ENCODE assay signal across 1 cellular context in the genomic region with DNA sequence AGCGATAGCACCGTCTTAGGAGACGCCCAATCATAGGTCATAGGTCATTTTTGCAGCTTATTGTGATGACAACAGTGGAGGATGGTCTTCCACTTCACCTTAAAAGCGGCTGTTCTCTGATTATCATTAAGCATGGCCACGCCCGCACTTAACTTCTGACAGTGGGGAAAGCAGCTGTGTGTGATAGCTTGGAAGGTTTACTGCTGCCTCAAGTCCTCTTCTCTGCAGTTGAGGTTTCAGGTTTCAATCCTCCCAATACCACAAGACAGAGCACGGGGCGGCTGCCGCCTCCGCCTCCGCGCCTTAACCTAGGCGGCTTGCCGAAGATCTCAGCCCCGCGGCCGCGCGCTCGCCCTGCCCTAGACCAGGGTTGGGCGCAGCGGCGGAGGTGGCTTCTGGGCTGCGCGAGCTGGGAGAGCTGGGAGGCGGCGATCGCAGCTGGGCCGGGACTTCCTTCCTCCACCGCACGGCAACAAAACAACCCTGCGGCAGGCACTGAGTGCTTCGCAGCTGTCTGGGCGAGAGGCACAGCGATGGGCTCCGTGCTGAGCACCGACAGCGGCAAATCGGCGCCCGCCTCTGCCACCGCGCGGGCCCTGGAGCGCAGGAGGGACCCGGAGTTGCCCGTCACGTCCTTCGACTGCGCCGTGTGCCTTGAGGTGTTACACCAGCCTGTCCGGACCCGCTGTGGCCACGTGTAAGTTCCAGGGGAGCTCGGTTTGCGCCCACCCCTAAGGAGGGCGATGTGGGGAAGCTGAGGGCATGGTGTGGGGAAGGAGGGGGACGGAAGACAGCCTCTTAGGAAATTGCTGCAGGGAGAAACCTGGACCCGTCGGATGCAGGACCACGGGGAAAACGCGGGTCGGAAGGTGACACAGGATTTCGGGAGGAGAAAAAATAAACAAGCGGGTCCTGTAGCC.
A peak's percentile ranks its signal among the peaks of the same experiment; 100 is the strongest.
TF ChIP-seq lines count a peak whose summit lies in the region.

RNF125 (plus strand) TSS at position 495 of the 920 bp plus-strand sequence; CDS start at position 534, 39 bp downstream.

TF ChIP-seq in K562, 482 proteins besides CTCF, POLR2A, EP300 and RAD21 (continued from another document and continues in another):
- TF ChIP-seq ARID3B (CRISPR knock-in tag; IDR thresholded peaks at IDR 0.05; ENCODE audit: borderline replicate concordance) (no peak), SPI1 (IDR thresholded peaks at IDR 0.05; ENCODE audit: borderline replicate concordance, low read depth, low read length) (0 out of 2 replicates have a peak, but pooled peaks have one; percentile 34), NR2C2 (CRISPR knock-in tag; IDR thresholded peaks at IDR 0.05) (no peak), NR2C2 (tag; IDR thresholded peaks at IDR 0.05) (peak; percentile 85), EGR1 (conservative IDR thresholded peaks at IDR 0.05) (peak; percentile 86), U2AF1 (optimal IDR thresholded peaks at IDR 0.05; ENCODE audit: low read depth, low read length) (peak; percentile 42), E2F3 (CRISPR knock-in tag; IDR thresholded peaks at IDR 0.05) (0 out of 2 replicates have a peak, but pooled peaks have one; percentile 22), BHLHE40 (IDR thresholded peaks at IDR 0.05; ENCODE audit: low read length) (peak; percentile 67), HNRNPUL1 (IDR thresholded peaks at IDR 0.05; ENCODE audit: low read length) (no peak), CCNT2 (IDR thresholded peaks at IDR 0.05; ENCODE audit: borderline replicate concordance, extremely low read depth, insufficient read length, low read depth, low read length) (peak; percentile 57), DPF2 (IDR thresholded peaks at IDR 0.05) (peak; percentile 64), ZBTB33 (CRISPR knock-in tag; IDR thresholded peaks at IDR 0.05) (no peak), UBTF (IDR thresholded peaks at IDR 0.05; ENCODE audit: borderline replicate concordance in 1 of 2, low read depth in 2 of 2, low read length in 2 of 2) (peak; percentile 94 to 100; a peak in 3 of 4 replicates), CBFA2T3 (IDR thresholded peaks at IDR 0.05) (peak; percentile 82), TCF3 (CRISPR knock-in tag; IDR thresholded peaks at IDR 0.05) (peak; percentile 49; the same call in 1 of the 2 replicates), SNIP1 (IDR thresholded peaks at IDR 0.05; ENCODE audit: low read depth) (no peak), RCOR1 (IDR thresholded peaks at IDR 0.05; ENCODE audit: borderline replicate concordance in 1 of 2, low read depth in 2 of 2, low read length in 2 of 2) (peak in 1 of 2 experiments; percentile 74; a peak in 2 of 4 replicates), KLF16 (IDR thresholded peaks at IDR 0.05) (peak; percentile 59), RBM34 (IDR thresholded peaks at IDR 0.05; ENCODE audit: borderline replicate concordance, insufficient read depth, low read length) (no peak), MCM5 (IDR thresholded peaks at IDR 0.05; ENCODE audit: low read depth) (no peak), FOXJ2 (tag; IDR thresholded peaks at IDR 0.05) (no peak), ATF1 (CRISPR knock-in tag; IDR thresholded peaks at IDR 0.05) (no peak), ATF1 (tag; IDR thresholded peaks at IDR 0.05) (peak; percentile 52), KDM4B (IDR thresholded peaks at IDR 0.05; ENCODE audit: borderline replicate concordance in 2 of 2, low read depth in 1 of 2) (peak in 1 of 2 experiments; percentile 41; a peak in 1 of 4 replicates), MEIS2 (IDR thresholded peaks at IDR 0.05; ENCODE audit: partially characterized antibody) (peak; percentile 55), ZNF766 (CRISPR knock-in tag; conservative IDR thresholded peaks at IDR 0.05) (peak; percentile 98), ATF7 (IDR thresholded peaks at IDR 0.05) (0 out of 2 replicates have a peak, but pooled peaks have one; percentile 21), ARID1B (IDR thresholded peaks at IDR 0.05) (peak; percentile 50; the same call in 1 of the 2 replicates), ZNF445 (CRISPR knock-in tag; IDR thresholded peaks at IDR 0.05; ENCODE audit: low read depth) (no peak), NRF1 (conservative IDR thresholded peaks at IDR 0.05 in 1 of 2, IDR thresholded peaks at IDR 0.05 in 1 of 2) (peak; percentile 78 to 83)
- TF ChIP-seq, protein P1, sequence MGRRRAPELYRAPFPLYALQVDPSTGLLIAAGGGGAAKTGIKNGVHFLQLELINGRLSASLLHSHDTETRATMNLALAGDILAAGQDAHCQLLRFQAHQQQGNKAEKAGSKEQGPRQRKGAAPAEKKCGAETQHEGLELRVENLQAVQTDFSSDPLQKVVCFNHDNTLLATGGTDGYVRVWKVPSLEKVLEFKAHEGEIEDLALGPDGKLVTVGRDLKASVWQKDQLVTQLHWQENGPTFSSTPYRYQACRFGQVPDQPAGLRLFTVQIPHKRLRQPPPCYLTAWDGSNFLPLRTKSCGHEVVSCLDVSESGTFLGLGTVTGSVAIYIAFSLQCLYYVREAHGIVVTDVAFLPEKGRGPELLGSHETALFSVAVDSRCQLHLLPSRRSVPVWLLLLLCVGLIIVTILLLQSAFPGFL (CRISPR knock-in tag; IDR thresholded peaks at IDR 0.05): no peak
- TF ChIP-seq, protein P2, sequence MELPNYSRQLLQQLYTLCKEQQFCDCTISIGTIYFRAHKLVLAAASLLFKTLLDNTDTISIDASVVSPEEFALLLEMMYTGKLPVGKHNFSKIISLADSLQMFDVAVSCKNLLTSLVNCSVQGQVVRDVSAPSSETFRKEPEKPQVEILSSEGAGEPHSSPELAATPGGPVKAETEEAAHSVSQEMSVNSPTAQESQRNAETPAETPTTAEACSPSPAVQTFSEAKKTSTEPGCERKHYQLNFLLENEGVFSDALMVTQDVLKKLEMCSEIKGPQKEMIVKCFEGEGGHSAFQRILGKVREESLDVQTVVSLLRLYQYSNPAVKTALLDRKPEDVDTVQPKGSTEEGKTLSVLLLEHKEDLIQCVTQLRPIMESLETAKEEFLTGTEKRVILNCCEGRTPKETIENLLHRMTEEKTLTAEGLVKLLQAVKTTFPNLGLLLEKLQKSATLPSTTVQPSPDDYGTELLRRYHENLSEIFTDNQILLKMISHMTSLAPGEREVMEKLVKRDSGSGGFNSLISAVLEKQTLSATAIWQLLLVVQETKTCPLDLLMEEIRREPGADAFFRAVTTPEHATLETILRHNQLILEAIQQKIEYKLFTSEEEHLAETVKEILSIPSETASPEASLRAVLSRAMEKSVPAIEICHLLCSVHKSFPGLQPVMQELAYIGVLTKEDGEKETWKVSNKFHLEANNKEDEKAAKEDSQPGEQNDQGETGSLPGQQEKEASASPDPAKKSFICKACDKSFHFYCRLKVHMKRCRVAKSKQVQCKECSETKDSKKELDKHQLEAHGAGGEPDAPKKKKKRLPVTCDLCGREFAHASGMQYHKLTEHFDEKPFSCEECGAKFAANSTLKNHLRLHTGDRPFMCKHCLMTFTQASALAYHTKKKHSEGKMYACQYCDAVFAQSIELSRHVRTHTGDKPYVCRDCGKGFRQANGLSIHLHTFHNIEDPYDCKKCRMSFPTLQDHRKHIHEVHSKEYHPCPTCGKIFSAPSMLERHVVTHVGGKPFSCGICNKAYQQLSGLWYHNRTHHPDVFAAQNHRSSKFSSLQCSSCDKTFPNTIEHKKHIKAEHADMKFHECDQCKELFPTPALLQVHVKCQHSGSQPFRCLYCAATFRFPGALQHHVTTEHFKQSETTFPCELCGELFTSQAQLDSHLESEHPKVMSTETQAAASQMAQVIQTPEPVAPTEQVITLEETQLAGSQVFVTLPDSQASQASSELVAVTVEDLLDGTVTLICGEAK (IDR thresholded peaks at IDR 0.05): peak; percentile 40; the same call in 1 of the 2 replicates
- TF ChIP-seq, protein P2 (CRISPR knock-in tag; IDR thresholded peaks at IDR 0.05): no peak
- TF ChIP-seq, protein P3, sequence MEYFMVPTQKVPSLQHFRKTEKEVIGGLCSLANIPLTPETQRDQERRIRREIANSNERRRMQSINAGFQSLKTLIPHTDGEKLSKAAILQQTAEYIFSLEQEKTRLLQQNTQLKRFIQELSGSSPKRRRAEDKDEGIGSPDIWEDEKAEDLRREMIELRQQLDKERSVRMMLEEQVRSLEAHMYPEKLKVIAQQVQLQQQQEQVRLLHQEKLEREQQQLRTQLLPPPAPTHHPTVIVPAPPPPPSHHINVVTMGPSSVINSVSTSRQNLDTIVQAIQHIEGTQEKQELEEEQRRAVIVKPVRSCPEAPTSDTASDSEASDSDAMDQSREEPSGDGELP (CRISPR knock-in tag; IDR thresholded peaks at IDR 0.05; ENCODE audit: borderline replicate concordance): peak; percentile 93
- TF ChIP-seq, protein P4, sequence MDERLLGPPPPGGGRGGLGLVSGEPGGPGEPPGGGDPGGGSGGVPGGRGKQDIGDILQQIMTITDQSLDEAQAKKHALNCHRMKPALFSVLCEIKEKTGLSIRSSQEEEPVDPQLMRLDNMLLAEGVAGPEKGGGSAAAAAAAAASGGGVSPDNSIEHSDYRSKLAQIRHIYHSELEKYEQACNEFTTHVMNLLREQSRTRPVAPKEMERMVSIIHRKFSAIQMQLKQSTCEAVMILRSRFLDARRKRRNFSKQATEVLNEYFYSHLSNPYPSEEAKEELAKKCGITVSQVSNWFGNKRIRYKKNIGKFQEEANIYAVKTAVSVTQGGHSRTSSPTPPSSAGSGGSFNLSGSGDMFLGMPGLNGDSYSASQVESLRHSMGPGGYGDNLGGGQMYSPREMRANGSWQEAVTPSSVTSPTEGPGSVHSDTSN (CRISPR knock-in tag; IDR thresholded peaks at IDR 0.05; ENCODE audit: low read depth): no peak
- TF ChIP-seq, protein P4 (tag; conservative IDR thresholded peaks at IDR 0.05; ENCODE audit: low read depth): 0 out of 2 replicates have a peak, but pooled peaks have one; percentile 15
